9 cellular contexts compared by ENCODE assay signal in the genomic region with DNA sequence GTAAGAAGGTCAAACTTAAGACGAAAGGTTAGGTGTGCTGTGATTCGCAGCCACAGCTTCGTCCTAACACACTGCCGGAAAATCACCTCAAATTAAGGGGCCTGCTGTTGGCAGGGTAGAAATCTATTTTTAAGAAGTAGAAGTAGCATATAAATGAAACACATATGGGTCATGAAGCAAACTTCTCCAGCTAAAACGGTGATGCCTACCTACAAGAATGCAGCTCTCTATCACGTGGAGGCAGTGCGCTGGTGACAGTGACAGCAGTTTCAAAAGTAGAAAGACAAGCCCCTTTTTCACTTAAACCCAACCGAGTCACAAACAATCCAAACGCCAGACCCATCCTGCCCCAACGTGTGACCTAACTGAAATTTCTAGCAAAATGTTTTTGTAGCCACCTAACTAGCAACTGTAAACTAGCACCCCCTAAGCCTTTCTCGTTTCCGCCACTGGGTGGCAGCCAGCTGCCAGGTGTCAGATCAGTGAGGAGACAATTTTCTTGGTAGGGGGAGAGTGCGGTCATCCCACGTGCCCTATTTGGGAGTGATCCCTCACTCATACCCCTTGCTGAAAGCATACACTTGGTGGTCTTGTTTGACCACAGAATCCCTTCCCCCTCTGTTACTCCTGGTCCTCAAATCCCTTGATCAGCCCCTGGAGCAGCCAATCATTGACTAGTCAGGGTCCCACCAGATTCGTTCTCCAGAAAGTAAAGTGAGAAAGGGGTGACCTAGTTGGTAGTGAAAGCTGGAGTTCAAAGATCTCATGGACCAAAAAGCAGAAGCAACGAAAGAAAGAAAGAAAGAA.
DNase-seq lines count a peak whose midpoint lies in the region; ATAC-seq and TF ChIP-seq lines count a peak whose summit lies in the region.
"Had no signal": no experiment of that assay in that cellular context is flagged by ENCODE, and none has a peak within 500 bp of the region (broad histone marks: within the 10 kb centered on the region; RNA-seq: fewer than 3 reads in every experiment).

No MANE protein-coding gene starts in this region.

- ATAC-seq in HG02623 (IDR thresholded peaks at IDR 0.05; ENCODE audit: unreplicated experiment) (peak; percentile 64), HG03378 (IDR thresholded peaks at IDR 0.05; ENCODE audit: unreplicated experiment) (no peak)

- no peak overlapping the region for H3K4me3 ChIP-seq in endodermal cell (ENCODE audit: low read length)

- no peaks in the 10 kb centered on the region for H3K27me3 ChIP-seq in endodermal cell (ENCODE audit: control insufficient read depth, insufficient read depth, low read length, poor library complexity, severe bottlenecking)

- H3K9me3 Mint-ChIP-seq in endodermal cell, result peaks cover 2% of the 10 kb centered on the region
- H3K9me3 Mint-ChIP-seq: activated naive CD4-positive, alpha-beta T cell treated with anti-CD3 and anti-CD28 coated beads, Interleukin-2, amount 50 U/mL, for 24 hours had no signal

- H3K27ac Mint-ChIP-seq in endodermal cell, result no peak overlapping the region
- H3K27ac Mint-ChIP-seq: activated naive CD4-positive, alpha-beta T cell treated with anti-CD3 and anti-CD28 coated beads, Interleukin-2, amount 50 U/mL, for 24 hours had no signal

- 53 to 69% methylated on average over 11 to 16 of the region's 16 CpGs for WGBS in endodermal cell (ENCODE audit: insufficient coverage in 1 of 2, insufficient read length in 1 of 2), 2 experiments

- H3K36me3 ChIP-seq in endodermal cell (ENCODE audit: control insufficient read depth, insufficient read depth, low read length), result no peaks in the 10 kb centered on the region

- H3K9me3 ChIP-seq in endodermal cell (ENCODE audit: control insufficient read depth, low read length), result no peaks in the 10 kb centered on the region

- H3K4me1 Mint-ChIP-seq in endodermal cell, result peaks cover 5% of the 10 kb centered on the region
- H3K4me1 Mint-ChIP-seq: activated naive CD4-positive, alpha-beta T cell treated with anti-CD3 and anti-CD28 coated beads, Interleukin-2, amount 50 U/mL, for 24 hours had no signal

- H3K27ac ChIP-seq in endodermal cell (ENCODE audit: low read depth, low read length), result no peak overlapping the region

- H3K36me3 Mint-ChIP-seq in endodermal cell (ENCODE audit: low read depth), result no peaks in the 10 kb centered on the region
- H3K36me3 Mint-ChIP-seq: activated naive CD4-positive, alpha-beta T cell treated with anti-CD3 and anti-CD28 coated beads, Interleukin-2, amount 50 U/mL, for 24 hours had no signal

- no peak overlapping the region for H3K4me3 Mint-ChIP-seq in endodermal cell
- H3K4me3 Mint-ChIP-seq: activated naive CD4-positive, alpha-beta T cell treated with anti-CD3 and anti-CD28 coated beads, Interleukin-2, amount 50 U/mL, for 24 hours had no signal

- no peak overlapping the region for H3K9ac ChIP-seq in endodermal cell (ENCODE audit: extremely low read depth, low read length, poor library complexity, severe bottlenecking)

- DNase-seq in Daoy (ENCODE audit: low read depth), result peak; percentile 75
- peak; percentile 73 for DNase-seq in NCI-H2196 (lab: John Stamatoyannopoulos, UW; ENCODE audit: unreplicated experiment)
- peak; percentile 1 to 29 for DNase-seq in activated CD4-positive, alpha-beta T cell treated with anti-CD3 and anti-CD28 coated beads, Interleukin-2, amount 50 U/mL, for 24 hours (ENCODE audit: low read depth in 1 of 2, low spot score in 1 of 2)
- peak; percentile 93 for DNase-seq in endodermal cell
- DNase-seq in medulla oblongata (ENCODE audit: extremely low spot score), result peak; percentile 80
- peak; percentile 68 for DNase-seq in stimulated activated CD8-positive, alpha-beta memory T cell treated with anti-CD3 and anti-CD28 coated beads, Interleukin-4, amount 100 ng/mL, for 48 hours

- H3K27me3 Mint-ChIP-seq in endodermal cell (ENCODE audit: insufficient read depth), result peaks cover 6% of the 10 kb centered on the region
- H3K27me3 Mint-ChIP-seq: activated naive CD4-positive, alpha-beta T cell treated with anti-CD3 and anti-CD28 coated beads, Interleukin-2, amount 50 U/mL, for 24 hours had no signal

- peaks cover 3% of the 10 kb centered on the region for H3K4me1 ChIP-seq in endodermal cell (ENCODE audit: control insufficient read depth, insufficient read depth, low read length)

- TF ChIP-seq CTCF in endodermal cell (conservative IDR thresholded peaks at IDR 0.05), result peak; percentile 94

Comparison
In these comparisons a context has a peak if more than half of its experiments do, and no peak if none do; other contexts are left out.
1. DNase-seq: peak in every context shown above with its lines; median percentile 93 in endodermal cell; 80 in medulla oblongata; 75 in Daoy; 73 in NCI-H2196; 68 in stimulated activated CD8-positive, alpha-beta memory T cell treated with anti-CD3 and anti-CD28 coated beads, Interleukin-4, amount 100 ng/mL, for 48 hours; 15 in activated CD4-positive, alpha-beta T cell treated with anti-CD3 and anti-CD28 coated beads, Interleukin-2, amount 50 U/mL, for 24 hours.